In the genomic region with DNA sequence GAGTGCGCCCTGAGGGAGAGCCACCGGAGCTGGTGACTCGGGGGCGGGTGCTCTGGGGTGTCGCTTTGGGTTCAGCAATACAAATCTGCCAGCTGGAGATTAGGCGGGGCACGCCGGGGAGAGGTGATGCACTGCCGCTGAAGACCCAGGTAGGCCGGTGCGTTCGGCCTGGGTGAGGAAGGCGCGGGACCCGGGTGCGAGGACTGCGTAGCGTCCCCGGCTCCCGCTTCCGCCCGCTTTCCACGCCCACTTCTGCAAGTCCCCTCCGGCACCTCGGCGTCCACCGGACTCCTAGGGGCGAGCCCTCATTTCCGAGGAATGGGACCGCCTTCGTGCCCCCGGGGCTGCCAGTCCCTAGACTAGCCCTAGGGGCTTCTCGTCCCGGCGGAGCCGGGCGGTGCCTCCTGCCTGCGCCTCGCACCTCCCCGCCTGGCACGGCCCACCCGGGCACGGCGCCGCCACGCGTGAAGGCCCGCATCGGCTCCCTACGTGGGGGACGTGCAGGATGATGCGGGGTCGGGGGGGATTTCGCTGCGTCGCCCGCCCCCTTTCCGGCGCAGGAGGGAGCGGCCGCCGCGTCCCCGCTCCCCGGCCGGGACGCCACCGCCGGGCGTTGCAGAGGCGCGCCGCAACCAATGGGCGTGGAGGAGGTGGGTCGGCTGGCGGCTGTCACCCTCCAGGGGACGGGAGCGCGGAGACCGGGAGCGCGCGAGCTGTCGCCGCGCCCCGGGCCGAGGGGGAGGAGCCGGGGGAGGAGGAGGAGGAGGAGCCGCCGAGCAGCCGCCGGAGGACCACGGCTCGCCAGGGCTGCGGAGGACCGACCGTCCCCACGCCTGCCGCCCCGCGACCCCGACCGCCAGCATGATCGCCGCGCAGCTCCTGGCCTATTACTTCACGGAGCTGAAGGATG, we compare ENCODE assay signal across 8 cellular contexts. TPM values are rescaled to one million over a fixed set of nuclear protein-coding genes. Genes with fewer than 3 reads are reported as not detected.
DNase-seq lines count a peak whose midpoint lies in the region; ATAC-seq and TF ChIP-seq lines count a peak whose summit lies in the region.

No MANE protein-coding gene starts in this region.

- H4K20me1 ChIP-seq in OCI-LY7 (ENCODE audit: insufficient read depth, low read length) = no peaks in the 10 kb centered on the region

- peak overlapping the region; percentile 77 for H3K4me2 ChIP-seq in OCI-LY7 (ENCODE audit: low read length)

- no peaks in the 10 kb centered on the region for H3K9me2 ChIP-seq in OCI-LY7 (ENCODE audit: insufficient read depth, low read length)

- H3K27ac ChIP-seq in OCI-LY7 (ENCODE audit: low read depth, low read length, poor library complexity, severe bottlenecking) (peak overlapping the region; percentile 34), muscle layer of duodenum (ENCODE audit: low read length) (peak overlapping the region; percentile 78)

- peak overlapping the region; percentile 88 for H3K4me3 ChIP-seq in OCI-LY7 (ENCODE audit: low read depth, low read length, poor library complexity, severe bottlenecking)
- H3K4me3 ChIP-seq in muscle layer of duodenum (ENCODE audit: low read depth in 1 of 2, low read length in 2 of 2) = peak overlapping the region; percentile 73 to 93

- no peak for TF ChIP-seq CTCF in GM20000 (IDR thresholded peaks at IDR 0.05; ENCODE audit: extremely low read depth, missing control alignments)
- no peak for TF ChIP-seq CTCF in OCI-LY7 (conservative IDR thresholded peaks at IDR 0.05; ENCODE audit: low read length)

- peak; percentile 90 for ATAC-seq in esophagus mucosa

- no TSS peak for BruUV-seq in OCI-LY7 (replicated peaks; lab: Mats Ljungman, UMichigan)

- H2AFZ ChIP-seq in OCI-LY7 (ENCODE audit: low read length) = peak overlapping the region; percentile 84

- peak; percentile 94 for DNase-seq in D341Med (ENCODE audit: low spot score)
- DNase-seq in GM20000 (ENCODE audit: low spot score) = peak; percentile 99
- DNase-seq in HT1080 (ENCODE audit: low read depth) = peak; percentile 82
- peak; percentile 90 for DNase-seq in OCI-LY7 (ENCODE audit: low spot score)
- peak; percentile 95 for DNase-seq in activated T-cell treated with anti-CD3 and anti-CD28 coated beads, Interleukin-2, amount 50 U/mL, for 1 hour
- peak; percentile 80 to 90 for DNase-seq in stimulated activated CD8-positive, alpha-beta memory T cell treated with anti-CD3 and anti-CD28 coated beads, Interleukin-7, amount 100 ng/mL, for 4 hours (ENCODE audit: low read depth in 2 of 2)

- H3K9me3 ChIP-seq in OCI-LY7 (ENCODE audit: low read length) (no peaks in the 10 kb centered on the region), muscle layer of duodenum (ENCODE audit: control insufficient read depth in 1 of 2, low read length in 2 of 2) (no peaks in the 10 kb centered on the region)

- H3K36me3 ChIP-seq in OCI-LY7 (ENCODE audit: insufficient read depth, low read length) (no peaks in the 10 kb centered on the region), muscle layer of duodenum (ENCODE audit: control insufficient read depth in 1 of 2, insufficient read depth in 2 of 2, low read length in 2 of 2) (peaks cover 0 to 4% of the 10 kb centered on the region in 2 donors)

- intact Hi-C loops in OCI-LY7 (cut with micrococcal nuclease; ENCODE audit: unreplicated experiment) = loop anchor here (2.0 kb wide), 1 partner anchor 26 kb away; no protein-coding TSS in a partner anchor

- no peaks in the 10 kb centered on the region for H3K27me3 ChIP-seq in muscle layer of duodenum (ENCODE audit: low read depth, low read length)

- CTCF ChIA-PET in OCI-LY7 (lab: Charles Lee; ENCODE audit: unreplicated experiment) = no interaction called here

- POLR2A ChIA-PET in OCI-LY7 (lab: Charles Lee) = interaction anchor here (0.5 to 2.3 kb wide), 4 partner anchors 16 to 83 kb away, joined by 3 to 6 read pairs (median 5); no protein-coding TSS in a partner anchor

- peaks cover 12% of the 10 kb centered on the region; the same call in 1 of the 2 replicates for H3K79me2 ChIP-seq in OCI-LY7 (ENCODE audit: insufficient read depth, low read depth, low read length)

- H3K4me1 ChIP-seq in OCI-LY7 (ENCODE audit: insufficient read depth, low read length, poor library complexity, severe bottlenecking) = peaks cover 28% of the 10 kb centered on the region
- peaks cover 13 to 25% of the 10 kb centered on the region in 2 donors for H3K4me1 ChIP-seq in muscle layer of duodenum (ENCODE audit: control insufficient read depth in 1 of 2, insufficient read depth in 2 of 2, low read length in 2 of 2)

RNA-seq across cellular contexts. Expression of a gene that starts 40.0 kb away (rescaled TPM):
- total RNA-seq in HT1080 (2014; rRNA removed; shearing (Covaris generic)) = 132 and 150 TPM in 2 replicates
- 98.1 and 109 TPM in 2 replicates for polyA plus RNA-seq in HT1080 (2015; cell fraction: cytosol; rRNA removed)
- 158 and 163 TPM in 2 replicates for polyA plus RNA-seq in HT1080 (2015; cell fraction: nucleus; rRNA removed)
- 9.7 and 13.1 TPM in 2 replicates for total RNA-seq in OCI-LY7 (2014; rRNA removed; shearing (Covaris generic))
- 23.1 and 31.5 TPM in 2 replicates for total RNA-seq in OCI-LY7 (2022)
- total RNA-seq in esophagus mucosa = 133 TPM

Comparison
In these comparisons a context has a peak if more than half of its experiments do, and no peak if none do; other contexts are left out.
1. Peak in every context shown above with its lines: DNase-seq, ATAC-seq, H3K4me3 ChIP-seq and H3K27ac ChIP-seq.